1 cellular context compared by ENCODE assay signal in the genomic region with DNA sequence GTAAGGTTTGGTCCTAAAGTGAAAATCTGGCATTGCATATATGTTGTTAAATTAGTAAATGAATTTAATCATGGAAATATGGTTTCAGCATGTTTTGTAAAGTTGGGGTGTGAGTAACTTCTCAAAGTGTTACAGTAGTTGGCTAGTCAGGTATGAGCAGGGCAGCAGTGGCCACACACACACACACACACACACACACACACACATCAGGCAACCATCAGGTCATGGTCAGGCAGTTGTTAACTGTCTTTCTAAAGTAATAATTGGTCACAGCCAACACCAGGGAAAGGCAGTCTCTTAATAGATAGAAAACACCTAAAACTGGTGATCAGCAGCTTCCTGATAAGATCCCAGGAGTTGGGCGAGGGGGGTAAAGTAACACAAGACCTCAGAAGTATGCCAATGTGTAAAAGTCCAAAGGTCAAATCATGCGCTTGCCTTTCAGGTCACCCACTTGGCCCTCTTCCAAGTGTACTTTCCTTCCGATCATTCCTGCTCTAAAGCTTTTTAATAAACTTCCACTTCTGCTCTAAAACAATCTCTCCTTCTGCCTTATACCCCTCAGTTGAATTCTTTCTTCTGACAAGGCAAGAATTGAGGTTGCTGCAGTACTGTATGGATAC.
A peak's percentile ranks its signal among the peaks of the same experiment; 100 is the strongest.
TF ChIP-seq lines count a peak whose summit lies in the region.

No MANE protein-coding gene starts in this region.

TF ChIP-seq in K562, 482 proteins besides CTCF, POLR2A, EP300 and RAD21 (continued from another document and continues in another):
- TF ChIP-seq RCOR1 (IDR thresholded peaks at IDR 0.05; ENCODE audit: borderline replicate concordance in 1 of 2, low read depth in 2 of 2, low read length in 2 of 2) (no peak), NFIX (CRISPR knock-in tag; IDR thresholded peaks at IDR 0.05; ENCODE audit: low read depth) (peak; percentile 28; the same call in 1 of the 2 replicates), ZC3H8 (IDR thresholded peaks at IDR 0.05) (no peak), NCOA2 (IDR thresholded peaks at IDR 0.05; ENCODE audit: partially characterized antibody in 2 of 2) (no peak), KHSRP (IDR thresholded peaks at IDR 0.05) (no peak), ZFP1 (CRISPR knock-in tag; IDR thresholded peaks at IDR 0.05) (no peak), MYBL2 (IDR thresholded peaks at IDR 0.05; ENCODE audit: low read depth) (no peak), MYBL2 (CRISPR knock-in tag; IDR thresholded peaks at IDR 0.05; ENCODE audit: borderline replicate concordance) (no peak), RBM22 (IDR thresholded peaks at IDR 0.05; ENCODE audit: low read depth, low read length, poor library complexity, severe bottlenecking) (no peak), CBX8 (IDR thresholded peaks at IDR 0.05; ENCODE audit: borderline replicate concordance, extremely low read depth, low read depth, low read length, poor library complexity, severe bottlenecking) (no peak), PURB (CRISPR knock-in tag; IDR thresholded peaks at IDR 0.05; ENCODE audit: low read depth) (no peak), SMARCA4 (IDR thresholded peaks at IDR 0.05) (0 out of 2 replicates have a peak, but pooled peaks have one; percentile 9), RAD51 (IDR thresholded peaks at IDR 0.05; ENCODE audit: borderline replicate concordance, low read depth) (no peak)
- TF ChIP-seq, protein P1, sequence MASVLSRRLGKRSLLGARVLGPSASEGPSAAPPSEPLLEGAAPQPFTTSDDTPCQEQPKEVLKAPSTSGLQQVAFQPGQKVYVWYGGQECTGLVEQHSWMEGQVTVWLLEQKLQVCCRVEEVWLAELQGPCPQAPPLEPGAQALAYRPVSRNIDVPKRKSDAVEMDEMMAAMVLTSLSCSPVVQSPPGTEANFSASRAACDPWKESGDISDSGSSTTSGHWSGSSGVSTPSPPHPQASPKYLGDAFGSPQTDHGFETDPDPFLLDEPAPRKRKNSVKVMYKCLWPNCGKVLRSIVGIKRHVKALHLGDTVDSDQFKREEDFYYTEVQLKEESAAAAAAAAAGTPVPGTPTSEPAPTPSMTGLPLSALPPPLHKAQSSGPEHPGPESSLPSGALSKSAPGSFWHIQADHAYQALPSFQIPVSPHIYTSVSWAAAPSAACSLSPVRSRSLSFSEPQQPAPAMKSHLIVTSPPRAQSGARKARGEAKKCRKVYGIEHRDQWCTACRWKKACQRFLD (CRISPR knock-in tag; IDR thresholded peaks at IDR 0.05): no peak
- TF ChIP-seq, protein P2, sequence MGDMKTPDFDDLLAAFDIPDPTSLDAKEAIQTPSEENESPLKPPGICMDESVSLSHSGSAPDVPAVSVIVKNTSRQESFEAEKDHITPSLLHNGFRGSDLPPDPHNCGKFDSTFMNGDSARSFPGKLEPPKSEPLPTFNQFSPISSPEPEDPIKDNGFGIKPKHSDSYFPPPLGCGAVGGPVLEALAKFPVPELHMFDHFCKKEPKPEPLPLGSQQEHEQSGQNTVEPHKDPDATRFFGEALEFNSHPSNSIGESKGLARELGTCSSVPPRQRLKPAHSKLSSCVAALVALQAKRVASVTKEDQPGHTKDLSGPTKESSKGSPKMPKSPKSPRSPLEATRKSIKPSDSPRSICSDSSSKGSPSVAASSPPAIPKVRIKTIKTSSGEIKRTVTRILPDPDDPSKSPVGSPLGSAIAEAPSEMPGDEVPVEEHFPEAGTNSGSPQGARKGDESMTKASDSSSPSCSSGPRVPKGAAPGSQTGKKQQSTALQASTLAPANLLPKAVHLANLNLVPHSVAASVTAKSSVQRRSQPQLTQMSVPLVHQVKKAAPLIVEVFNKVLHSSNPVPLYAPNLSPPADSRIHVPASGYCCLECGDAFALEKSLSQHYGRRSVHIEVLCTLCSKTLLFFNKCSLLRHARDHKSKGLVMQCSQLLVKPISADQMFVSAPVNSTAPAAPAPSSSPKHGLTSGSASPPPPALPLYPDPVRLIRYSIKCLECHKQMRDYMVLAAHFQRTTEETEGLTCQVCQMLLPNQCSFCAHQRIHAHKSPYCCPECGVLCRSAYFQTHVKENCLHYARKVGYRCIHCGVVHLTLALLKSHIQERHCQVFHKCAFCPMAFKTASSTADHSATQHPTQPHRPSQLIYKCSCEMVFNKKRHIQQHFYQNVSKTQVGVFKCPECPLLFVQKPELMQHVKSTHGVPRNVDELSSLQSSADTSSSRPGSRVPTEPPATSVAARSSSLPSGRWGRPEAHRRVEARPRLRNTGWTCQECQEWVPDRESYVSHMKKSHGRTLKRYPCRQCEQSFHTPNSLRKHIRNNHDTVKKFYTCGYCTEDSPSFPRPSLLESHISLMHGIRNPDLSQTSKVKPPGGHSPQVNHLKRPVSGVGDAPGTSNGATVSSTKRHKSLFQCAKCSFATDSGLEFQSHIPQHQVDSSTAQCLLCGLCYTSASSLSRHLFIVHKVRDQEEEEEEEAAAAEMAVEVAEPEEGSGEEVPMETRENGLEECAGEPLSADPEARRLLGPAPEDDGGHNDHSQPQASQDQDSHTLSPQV (IDR thresholded peaks at IDR 0.05): 0 out of 2 replicates have a peak, but pooled peaks have one; percentile 43
- TF ChIP-seq, protein P3, sequence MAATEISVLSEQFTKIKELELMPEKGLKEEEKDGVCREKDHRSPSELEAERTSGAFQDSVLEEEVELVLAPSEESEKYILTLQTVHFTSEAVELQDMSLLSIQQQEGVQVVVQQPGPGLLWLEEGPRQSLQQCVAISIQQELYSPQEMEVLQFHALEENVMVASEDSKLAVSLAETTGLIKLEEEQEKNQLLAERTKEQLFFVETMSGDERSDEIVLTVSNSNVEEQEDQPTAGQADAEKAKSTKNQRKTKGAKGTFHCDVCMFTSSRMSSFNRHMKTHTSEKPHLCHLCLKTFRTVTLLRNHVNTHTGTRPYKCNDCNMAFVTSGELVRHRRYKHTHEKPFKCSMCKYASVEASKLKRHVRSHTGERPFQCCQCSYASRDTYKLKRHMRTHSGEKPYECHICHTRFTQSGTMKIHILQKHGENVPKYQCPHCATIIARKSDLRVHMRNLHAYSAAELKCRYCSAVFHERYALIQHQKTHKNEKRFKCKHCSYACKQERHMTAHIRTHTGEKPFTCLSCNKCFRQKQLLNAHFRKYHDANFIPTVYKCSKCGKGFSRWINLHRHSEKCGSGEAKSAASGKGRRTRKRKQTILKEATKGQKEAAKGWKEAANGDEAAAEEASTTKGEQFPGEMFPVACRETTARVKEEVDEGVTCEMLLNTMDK (IDR thresholded peaks at IDR 0.05; ENCODE audit: borderline replicate concordance, insufficient read depth, low read depth, low read length, poor library complexity, severe bottlenecking): no peak
- TF ChIP-seq, protein P4, sequence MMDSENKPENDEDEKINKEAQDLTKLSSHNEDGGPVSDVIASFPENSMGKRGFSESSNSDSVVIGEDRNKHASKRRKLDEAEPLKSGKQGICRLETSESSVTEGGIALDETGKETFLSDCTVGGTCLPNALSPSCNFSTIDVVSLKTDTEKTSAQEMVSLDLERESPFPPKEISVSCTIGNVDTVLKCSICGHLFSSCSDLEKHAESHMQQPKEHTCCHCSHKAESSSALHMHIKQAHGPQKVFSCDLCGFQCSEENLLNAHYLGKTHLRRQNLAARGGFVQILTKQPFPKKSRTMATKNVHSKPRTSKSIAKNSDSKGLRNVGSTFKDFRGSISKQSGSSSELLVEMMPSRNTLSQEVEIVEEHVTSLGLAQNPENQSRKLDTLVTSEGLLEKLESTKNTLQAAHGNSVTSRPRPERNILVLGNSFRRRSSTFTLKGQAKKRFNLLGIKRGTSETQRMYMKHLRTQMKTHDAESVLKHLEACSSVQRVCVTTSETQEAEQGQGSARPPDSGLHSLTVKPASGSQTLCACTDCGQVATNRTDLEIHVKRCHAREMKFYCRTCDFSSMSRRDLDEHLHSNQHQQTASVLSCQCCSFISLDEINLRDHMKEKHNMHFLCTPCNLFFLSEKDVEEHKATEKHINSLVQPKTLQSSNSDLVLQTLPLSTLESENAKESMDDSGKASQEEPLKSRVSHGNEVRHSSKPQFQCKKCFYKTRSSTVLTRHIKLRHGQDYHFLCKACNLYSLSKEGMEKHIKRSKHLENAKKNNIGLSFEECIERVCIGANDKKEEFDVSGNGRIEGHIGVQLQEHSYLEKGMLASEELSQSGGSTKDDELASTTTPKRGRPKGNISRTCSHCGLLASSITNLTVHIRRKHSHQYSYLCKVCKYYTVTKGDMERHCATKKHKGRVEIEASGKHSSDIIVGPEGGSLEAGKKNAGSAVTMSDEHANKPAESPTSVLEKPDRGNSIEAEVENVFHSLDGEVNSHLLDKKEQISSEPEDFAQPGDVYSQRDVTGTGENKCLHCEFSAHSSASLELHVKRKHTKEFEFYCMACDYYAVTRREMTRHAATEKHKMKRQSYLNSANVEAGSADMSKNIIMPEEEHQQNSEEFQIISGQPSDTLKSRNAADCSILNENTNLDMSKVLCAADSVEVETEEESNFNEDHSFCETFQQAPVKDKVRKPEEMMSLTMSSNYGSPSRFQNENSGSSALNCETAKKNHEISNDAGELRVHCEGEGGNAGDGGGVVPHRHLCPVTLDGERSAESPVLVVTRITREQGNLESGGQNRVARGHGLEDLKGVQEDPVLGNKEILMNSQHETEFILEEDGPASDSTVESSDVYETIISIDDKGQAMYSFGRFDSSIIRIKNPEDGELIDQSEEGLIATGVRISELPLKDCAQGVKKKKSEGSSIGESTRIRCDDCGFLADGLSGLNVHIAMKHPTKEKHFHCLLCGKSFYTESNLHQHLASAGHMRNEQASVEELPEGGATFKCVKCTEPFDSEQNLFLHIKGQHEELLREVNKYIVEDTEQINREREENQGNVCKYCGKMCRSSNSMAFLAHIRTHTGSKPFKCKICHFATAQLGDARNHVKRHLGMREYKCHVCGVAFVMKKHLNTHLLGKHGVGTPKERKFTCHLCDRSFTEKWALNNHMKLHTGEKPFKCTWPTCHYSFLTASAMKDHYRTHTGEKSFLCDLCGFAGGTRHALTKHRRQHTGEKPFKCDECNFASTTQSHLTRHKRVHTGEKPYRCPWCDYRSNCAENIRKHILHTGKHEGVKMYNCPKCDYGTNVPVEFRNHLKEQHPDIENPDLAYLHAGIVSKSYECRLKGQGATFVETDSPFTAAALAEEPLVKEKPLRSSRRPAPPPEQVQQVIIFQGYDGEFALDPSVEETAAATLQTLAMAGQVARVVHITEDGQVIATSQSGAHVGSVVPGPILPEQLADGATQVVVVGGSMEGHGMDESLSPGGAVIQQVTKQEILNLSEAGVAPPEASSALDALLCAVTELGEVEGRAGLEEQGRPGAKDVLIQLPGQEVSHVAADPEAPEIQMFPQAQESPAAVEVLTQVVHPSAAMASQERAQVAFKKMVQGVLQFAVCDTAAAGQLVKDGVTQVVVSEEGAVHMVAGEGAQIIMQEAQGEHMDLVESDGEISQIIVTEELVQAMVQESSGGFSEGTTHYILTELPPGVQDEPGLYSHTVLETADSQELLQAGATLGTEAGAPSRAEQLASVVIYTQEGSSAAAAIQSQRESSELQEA (IDR thresholded peaks at IDR 0.05; ENCODE audit: low read depth): no peak
- TF ChIP-seq, protein P5, sequence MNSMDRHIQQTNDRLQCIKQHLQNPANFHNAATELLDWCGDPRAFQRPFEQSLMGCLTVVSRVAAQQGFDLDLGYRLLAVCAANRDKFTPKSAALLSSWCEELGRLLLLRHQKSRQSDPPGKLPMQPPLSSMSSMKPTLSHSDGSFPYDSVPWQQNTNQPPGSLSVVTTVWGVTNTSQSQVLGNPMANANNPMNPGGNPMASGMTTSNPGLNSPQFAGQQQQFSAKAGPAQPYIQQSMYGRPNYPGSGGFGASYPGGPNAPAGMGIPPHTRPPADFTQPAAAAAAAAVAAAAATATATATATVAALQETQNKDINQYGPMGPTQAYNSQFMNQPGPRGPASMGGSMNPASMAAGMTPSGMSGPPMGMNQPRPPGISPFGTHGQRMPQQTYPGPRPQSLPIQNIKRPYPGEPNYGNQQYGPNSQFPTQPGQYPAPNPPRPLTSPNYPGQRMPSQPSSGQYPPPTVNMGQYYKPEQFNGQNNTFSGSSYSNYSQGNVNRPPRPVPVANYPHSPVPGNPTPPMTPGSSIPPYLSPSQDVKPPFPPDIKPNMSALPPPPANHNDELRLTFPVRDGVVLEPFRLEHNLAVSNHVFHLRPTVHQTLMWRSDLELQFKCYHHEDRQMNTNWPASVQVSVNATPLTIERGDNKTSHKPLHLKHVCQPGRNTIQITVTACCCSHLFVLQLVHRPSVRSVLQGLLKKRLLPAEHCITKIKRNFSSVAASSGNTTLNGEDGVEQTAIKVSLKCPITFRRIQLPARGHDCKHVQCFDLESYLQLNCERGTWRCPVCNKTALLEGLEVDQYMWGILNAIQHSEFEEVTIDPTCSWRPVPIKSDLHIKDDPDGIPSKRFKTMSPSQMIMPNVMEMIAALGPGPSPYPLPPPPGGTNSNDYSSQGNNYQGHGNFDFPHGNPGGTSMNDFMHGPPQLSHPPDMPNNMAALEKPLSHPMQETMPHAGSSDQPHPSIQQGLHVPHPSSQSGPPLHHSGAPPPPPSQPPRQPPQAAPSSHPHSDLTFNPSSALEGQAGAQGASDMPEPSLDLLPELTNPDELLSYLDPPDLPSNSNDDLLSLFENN (IDR thresholded peaks at IDR 0.05; ENCODE audit: low read depth in 2 of 2, low read length in 2 of 2): no peak
